In the genomic region with DNA sequence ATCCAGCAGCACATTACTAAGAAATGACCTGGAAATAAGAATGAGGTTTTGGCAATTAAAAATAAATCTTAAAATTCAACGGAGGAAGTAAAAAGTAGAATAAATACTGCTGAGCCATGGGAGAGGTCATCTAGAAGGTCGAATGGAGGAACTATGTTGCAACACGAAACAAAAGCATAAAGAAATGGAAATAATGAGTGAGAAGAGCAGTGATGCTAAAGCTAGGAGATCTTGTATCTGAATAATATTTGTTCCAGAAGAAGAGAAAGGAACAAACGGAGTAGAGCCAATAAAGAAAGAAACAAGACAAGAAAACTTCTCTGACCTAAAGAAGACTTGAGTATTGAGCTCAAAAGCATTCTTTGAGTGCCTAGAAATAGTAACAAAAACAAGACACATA, we compare ENCODE assay signal across 24 cellular contexts. TPM values are rescaled to one million over a fixed set of nuclear protein-coding genes. Genes with fewer than 3 reads are reported as not detected.
"Had no signal": no experiment of that assay in that cellular context is flagged by ENCODE, and none has a peak within 500 bp of the region (broad histone marks: within the 10 kb centered on the region; RNA-seq: fewer than 3 reads in every experiment).

No MANE protein-coding gene starts in this region.

- H3K9me3 ChIP-seq: gastrocnemius medialis, neutrophil, pancreas had no signal

- H3K4me3 ChIP-seq: gastrocnemius medialis, pancreas had no signal

- H3K4me1 ChIP-seq: gastrocnemius medialis had no signal

- H3K27me3 ChIP-seq: gastrocnemius medialis, pancreas had no signal

- H3K27ac ChIP-seq: gastrocnemius medialis, neutrophil, pancreas had no signal

- ATAC-seq: activated CD4-positive, alpha-beta T cell treated with anti-CD3 and anti-CD28 coated beads for 36 hours; activated T-cell treated with anti-CD3 and anti-CD28 coated beads, Interleukin-2, amount 50 U/mL, for 4 hours; gastrocnemius medialis; pancreas; right cardiac atrium; WTC11 had no signal

- H3K36me3 ChIP-seq: gastrocnemius medialis, neutrophil, pancreas had no signal

- DNase-seq: activated CD4-positive, alpha-beta T cell treated with anti-CD3 and anti-CD28 coated beads for 36 hours; activated CD4-positive, alpha-beta T cell treated with anti-CD3 and anti-CD28 coated beads, Interleukin-2, amount 50 U/mL, for 4 hours; activated CD8-positive, alpha-beta memory T cell treated with anti-CD3 and anti-CD28 coated beads, Interleukin-2, amount 50 U/mL, for 48 hours; activated naive CD4-positive, alpha-beta T cell treated with anti-CD3 and anti-CD28 coated beads for 36 hours; activated naive CD8-positive, alpha-beta T cell treated with anti-CD3 and anti-CD28 coated beads, Interleukin-2, amount 10 ng/mL, durations not matched to agents 7 days and 5 days; activated T-cell treated with anti-CD3 and anti-CD28 coated beads, Interleukin-2, amount 50 U/mL, for 4 hours; amniotic stem cell; dermis blood vessel endothelial cell; effector CD8-positive, alpha-beta T cell; gastrocnemius medialis; hippocampal formation; mesenchymal stem cell; right cardiac atrium; stimulated activated CD4-positive, alpha-beta T cell treated with anti-CD3 and anti-CD28 coated beads, Interleukin-4, amount 100 ng/mL, for 24 hours; stimulated activated naive CD4-positive, alpha-beta T cell treated with Interleukin-2 at 50 U/mL for 16 hours; T-helper 9 cell had no signal

RNA-seq across cellular contexts. Expression of a gene that starts 6.6 kb away (rescaled TPM):
- total RNA-seq: mononuclear cell had no signal

RNA-seq across cellular contexts. Expression of a gene that starts 34.6 kb away (rescaled TPM):
- total RNA-seq: activated CD4-positive, alpha-beta T cell treated with anti-CD3 and anti-CD28 coated beads for 36 hours; activated CD8-positive, alpha-beta memory T cell treated with anti-CD3 and anti-CD28 coated beads for 36 hours; activated naive CD4-positive, alpha-beta T cell treated with anti-CD3 and anti-CD28 coated beads for 36 hours; activated naive CD8-positive, alpha-beta T cell treated with anti-CD3 and anti-CD28 coated beads, Interleukin-2, amount 10 ng/mL, durations not matched to agents 7 days and 5 days; mononuclear cell; T-helper 1 cell treated with Interleukin-12 subunit alpha and Interleukin-12 subunit beta and Interleukin-4 antibody, amounts not matched to agents 30 ng/mL and 1 ng/mL, for 36 hours had no signal

RNA-seq across cellular contexts. Expression of a gene that starts 48.0 kb away (rescaled TPM):
- total RNA-seq: activated CD4-positive, alpha-beta T cell treated with anti-CD3 and anti-CD28 coated beads for 36 hours; activated CD8-positive, alpha-beta memory T cell treated with anti-CD3 and anti-CD28 coated beads for 36 hours; activated T-cell treated with anti-CD3 and anti-CD28 coated beads, Interleukin-2, amount 50 U/mL, for 4 hours; cardiac septum; dermis blood vessel endothelial cell; right cardiac atrium; urinary bladder had no signal
